ENCODE assay signal across 18 cellular contexts in the genomic region with DNA sequence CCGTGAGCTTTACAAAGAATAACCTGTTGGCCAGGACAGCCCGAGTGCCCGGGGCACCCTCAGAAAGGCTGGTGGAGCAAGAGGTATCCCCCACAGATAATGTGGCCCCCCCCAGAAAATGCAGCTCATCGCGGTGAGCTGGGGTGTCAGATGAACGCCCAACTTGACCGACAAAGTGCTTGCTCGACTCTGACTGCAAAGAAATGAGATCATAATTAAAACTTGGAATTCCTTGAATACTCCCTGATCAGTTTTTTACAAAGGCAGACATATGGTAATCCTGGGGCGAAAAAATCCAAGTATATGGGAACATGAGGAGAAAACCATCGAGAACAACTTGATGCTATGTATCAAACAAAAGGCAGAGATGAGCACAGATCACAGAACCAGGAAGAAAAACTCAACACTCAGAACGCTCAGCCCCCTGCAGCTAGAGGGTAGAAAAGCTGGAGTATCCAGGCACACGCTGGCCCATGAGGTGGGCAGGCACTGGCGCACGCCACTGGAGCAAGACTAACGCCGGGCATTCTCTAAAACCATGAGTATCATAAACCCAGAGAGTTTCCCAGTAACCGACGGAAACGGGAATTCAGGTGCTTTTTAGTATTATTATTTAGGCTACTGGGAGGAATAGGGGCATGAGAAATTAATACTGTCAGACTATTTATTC.
DNase-seq lines count a peak whose midpoint lies in the region; ATAC-seq, FAIRE-seq and TF ChIP-seq lines count a peak whose summit lies in the region.
"Had no signal": no experiment of that assay in that cellular context is flagged by ENCODE, and none has a peak within 500 bp of the region (broad histone marks: within the 10 kb centered on the region; RNA-seq: fewer than 3 reads in every experiment).

No MANE protein-coding gene starts in this region.

- CTCF ChIA-PET in A549 (lab: Yijun Ruan, JAX) = interaction anchor here (0.6 to 7.6 kb wide), 4 partner anchors 9 to 150 kb away, joined by 3 to 43 read pairs (median 4); no protein-coding TSS in a partner anchor
- CTCF ChIA-PET in activated CD8-positive, alpha-beta T cell treated with anti-CD3 and anti-CD28 coated beads, Interleukin-2, amount 10 ng/mL, durations not matched to agents 7 days and 5 days (lab: Charles Lee) = interaction anchor here (1.0 kb wide), 1 partner anchor 32 kb away, joined by 4 read pairs; no protein-coding TSS in a partner anchor

- no peak overlapping the region for H3K4me3 Mint-ChIP-seq in osteocyte (ENCODE audit: unreplicated experiment)
- no peak overlapping the region for H3K4me3 Mint-ChIP-seq in activated CD8-positive, alpha-beta T cell treated with anti-CD3 and anti-CD28 coated beads, Interleukin-2, amount 10 ng/mL, durations not matched to agents 7 days and 5 days

- peaks cover 5% of the 10 kb centered on the region; the same call in 2 of the 3 replicates for H3K9me3 ChIP-seq in A549
- H3K9me3 ChIP-seq: mucosa of descending colon had no signal

- H3K4me3 ChIP-seq in A549 (no peak overlapping the region), foreskin fibroblast (ENCODE audit: low read depth in 1 of 2, low read length in 2 of 2) (no peak overlapping the region)
- H3K4me3 ChIP-seq: mucosa of descending colon had no signal

- H3K27ac Mint-ChIP-seq in osteocyte (ENCODE audit: unreplicated experiment) = peak overlapping the region; percentile 70
- no peak overlapping the region for H3K27ac Mint-ChIP-seq in activated CD8-positive, alpha-beta T cell treated with anti-CD3 and anti-CD28 coated beads, Interleukin-2, amount 10 ng/mL, durations not matched to agents 7 days and 5 days
- H3K27ac Mint-ChIP-seq: IgD-negative memory B cell had no signal

- peaks cover 48% of the 10 kb centered on the region for H3K4me1 Mint-ChIP-seq in osteocyte (ENCODE audit: unreplicated experiment)
- peaks cover 8% of the 10 kb centered on the region for H3K4me1 Mint-ChIP-seq in activated CD8-positive, alpha-beta T cell treated with anti-CD3 and anti-CD28 coated beads, Interleukin-2, amount 10 ng/mL, durations not matched to agents 7 days and 5 days (ENCODE audit: low read depth)
- H3K4me1 Mint-ChIP-seq: IgD-negative memory B cell had no signal

- H3K27me3 Mint-ChIP-seq in osteocyte (ENCODE audit: unreplicated experiment) = no peaks in the 10 kb centered on the region
- no peaks in the 10 kb centered on the region for H3K27me3 Mint-ChIP-seq in activated CD8-positive, alpha-beta T cell treated with anti-CD3 and anti-CD28 coated beads, Interleukin-2, amount 10 ng/mL, durations not matched to agents 7 days and 5 days (ENCODE audit: low read depth)

- no peaks in the 10 kb centered on the region for H3K9me3 Mint-ChIP-seq in osteocyte (ENCODE audit: unreplicated experiment)
- no peaks in the 10 kb centered on the region for H3K9me3 Mint-ChIP-seq in activated CD8-positive, alpha-beta T cell treated with anti-CD3 and anti-CD28 coated beads, Interleukin-2, amount 10 ng/mL, durations not matched to agents 7 days and 5 days (ENCODE audit: insufficient read depth)
- H3K9me3 Mint-ChIP-seq: activated naive CD4-positive, alpha-beta T cell treated with anti-CD3 and anti-CD28 coated beads, Interleukin-2, amount 50 U/mL, for 72 hours had no signal

- TF ChIP-seq RAD21 in A549 (conservative IDR thresholded peaks at IDR 0.05 in 1 of 2, IDR thresholded peaks at IDR 0.05 in 1 of 2) = no peak

- FAIRE-seq in A549 (lab: Jason Lieb, UNC) (no peak), RCC 7860 (lab: Jason Lieb, UNC) (no peak)
- FAIRE-seq: A204.1 had no signal

- intact Hi-C loops in left cardiac atrium (cut with DNase I) = no loop called here

- H3K4me1 ChIP-seq in A549 = peaks cover 81% of the 10 kb centered on the region

- no peak overlapping the region; the same call in 2 of the 3 replicates for H3K4me2 ChIP-seq in A549

- TF ChIP-seq CTCF in A549 (IDR thresholded peaks at IDR 0.05) = no peak
- TF ChIP-seq CTCF in osteocyte (IDR thresholded peaks at IDR 0.05) = no peak
- TF ChIP-seq CTCF in foreskin fibroblast (IDR thresholded peaks at IDR 0.05; ENCODE audit: low read depth, low read length) = no peak

- ATAC-seq in A549 = no peak
- ATAC-seq in left cardiac atrium = peak; percentile 1 to 4
- no peak for ATAC-seq in activated CD8-positive, alpha-beta T cell treated with anti-CD3 and anti-CD28 coated beads, Interleukin-2, amount 10 ng/mL, durations not matched to agents 7 days and 5 days
- ATAC-seq: activated naive CD4-positive, alpha-beta T cell treated with anti-CD3 and anti-CD28 coated beads, Interleukin-2, amount 50 U/mL, for 72 hours had no signal

- no peak for DNase-seq in A549 (ENCODE audit: low read depth in 1 of 2, low spot score in 1 of 2)
- DNase-seq in amniotic epithelial cell (ENCODE audit: low read depth) = peak; percentile 17
- DNase-seq in left cardiac atrium = no peak
- DNase-seq in osteocyte (ENCODE audit: extremely low spot score, unreplicated experiment) = no peak
- no peak for DNase-seq in RCC 7860 (ENCODE audit: low spot score)
- DNase-seq in foreskin fibroblast = no peak
- DNase-seq in iPS-NIHi7 (ENCODE audit: extremely low spot score) = no peak
- DNase-seq in activated CD8-positive, alpha-beta T cell treated with anti-CD3 and anti-CD28 coated beads, Interleukin-2, amount 10 ng/mL, durations not matched to agents 7 days and 5 days = no peak
- DNase-seq: activated CD4-positive, CD25-positive, alpha-beta regulatory T cell; activated CD8-positive, alpha-beta memory T cell treated with anti-CD3 and anti-CD28 coated beads, Interleukin-2, amount 50 U/mL, for 4 hours; GOT3; NCI-H1092 treated with DMSO at 0.1 percent for 48 hours; retina; stimulated activated naive CD4-positive, alpha-beta T cell treated with Interleukin-2 at 50 U/mL for 16 hours had no signal

- WGBS in A549 (ENCODE audit: missing lambda C conversion rate) = 86% methylated on average over 17 of the region's 19 CpGs

- TF ChIP-seq EP300 in A549 (IDR thresholded peaks at IDR 0.05) = no peak

- peak overlapping the region; percentile 76 to 91; a peak in 5 of 6 replicates for H3K27ac ChIP-seq in A549

- POLR2A ChIA-PET in A549 (lab: Yijun Ruan, JAX) = interaction anchor here (0.6 kb wide), 1 partner anchor 147 kb away, joined by 4 read pairs; no protein-coding TSS in a partner anchor
- POLR2A ChIA-PET in activated CD8-positive, alpha-beta T cell treated with anti-CD3 and anti-CD28 coated beads, Interleukin-2, amount 10 ng/mL, durations not matched to agents 7 days and 5 days (lab: Charles Lee) = interaction anchor here (0.5 kb wide), 1 partner anchor 179 kb away, joined by 3 read pairs; no protein-coding TSS in a partner anchor

- H3K36me3 Mint-ChIP-seq in osteocyte (ENCODE audit: unreplicated experiment) = peaks cover 62% of the 10 kb centered on the region
- H3K36me3 Mint-ChIP-seq in activated CD8-positive, alpha-beta T cell treated with anti-CD3 and anti-CD28 coated beads, Interleukin-2, amount 10 ng/mL, durations not matched to agents 7 days and 5 days (ENCODE audit: low read depth) = peaks cover 3% of the 10 kb centered on the region
- H3K36me3 Mint-ChIP-seq: IgD-negative memory B cell had no signal

- TF ChIP-seq POLR2A in A549 (IDR thresholded peaks at IDR 0.05; ENCODE audit: low read length) = no peak

TF ChIP-seq in A549, 52 proteins besides CTCF, POLR2A, EP300 and RAD21:
- TF ChIP-seq GATA3 (IDR thresholded peaks at IDR 0.05; ENCODE audit: borderline replicate concordance) = no peak
- TF ChIP-seq SREBF2 (IDR thresholded peaks at IDR 0.05) = no peak
- TF ChIP-seq BHLHE40 (IDR thresholded peaks at IDR 0.05; ENCODE audit: low read depth, low read length) = no peak
- TF ChIP-seq HOXB13 (CRISPR knock-in tag; IDR thresholded peaks at IDR 0.05; ENCODE audit: low read depth) = no peak

Comparison
In these comparisons a context has a peak if more than half of its experiments do, and no peak if none do; other contexts are left out.
1. ATAC-seq: peak in left cardiac atrium (2 of 2); none in A549 (0 of 2) and activated CD8-positive, alpha-beta T cell treated with anti-CD3 and anti-CD28 coated beads, Interleukin-2, amount 10 ng/mL, durations not matched to agents 7 days and 5 days (single experiment).